ENCODE assay signal across 8 cellular contexts in genomic region chr5:131264453-131265200, GRCh38. TPM values are rescaled to one million over a fixed set of nuclear protein-coding genes. Genes with fewer than 3 reads are reported as not detected.
A peak's percentile ranks its signal among the peaks of the same experiment; 100 is the strongest.
DNase-seq lines count a peak whose midpoint lies in the region; ATAC-seq, FAIRE-seq and TF ChIP-seq lines count a peak whose summit lies in the region.

No MANE protein-coding gene starts in this region.

- H3K9ac ChIP-seq in ES-I3 (ENCODE audit: low read depth, low read length) (peak overlapping the region; percentile 100), astrocyte (ENCODE audit: low read length) (peak overlapping the region; percentile 96)

- H3K79me2 ChIP-seq in astrocyte (ENCODE audit: insufficient read depth, low read length), result peaks cover 54% of the 10 kb centered on the region

- peak overlapping the region; percentile 88 for H3K4me2 ChIP-seq in astrocyte (ENCODE audit: low read length)

- H3K27me3 ChIP-seq in astrocyte (ENCODE audit: insufficient read depth, low read length) (no peaks in the 10 kb centered on the region), sigmoid colon (no peaks in the 10 kb centered on the region)

- H2AFZ ChIP-seq in astrocyte (ENCODE audit: low read depth, low read length), result peak overlapping the region; percentile 96

- peaks cover 7% of the 10 kb centered on the region for H3K4me1 Mint-ChIP-seq in astrocyte (ENCODE audit: low read depth, unreplicated experiment)

- WGBS in sigmoid colon, 2 donors, result 1 to 2% methylated on average over 37 of the region's 37 CpGs

- intact Hi-C loops in sigmoid colon (cut with DNase I), result loop anchor here (2.0 to 10.0 kb wide), 4 partner anchors 94 to 533 kb away; partner anchors contain the start of genes FNIP1, LYRM7 and RAPGEF6

- no peaks in the 10 kb centered on the region for H3K4me1 ChIP-seq in ES-I3 (ENCODE audit: insufficient read depth, low read length)
- H3K4me1 ChIP-seq in astrocyte (ENCODE audit: insufficient read depth, low read length), result peaks cover 8% of the 10 kb centered on the region
- H3K4me1 ChIP-seq in sigmoid colon, result peaks cover 0 to 29% (median 15%) of the 10 kb centered on the region in 4 donors

- peak overlapping the region; percentile 71 for H3K27ac Mint-ChIP-seq in astrocyte (ENCODE audit: unreplicated experiment)

- no peak for TF ChIP-seq EP300 in sigmoid colon (IDR thresholded peaks at IDR 0.05)

- no peaks in the 10 kb centered on the region for H3K36me3 ChIP-seq in ES-I3 (ENCODE audit: insufficient read depth, low read length)
- no peaks in the 10 kb centered on the region for H3K36me3 ChIP-seq in astrocyte (ENCODE audit: insufficient read depth, low read length)
- no peaks in the 10 kb centered on the region for H3K36me3 ChIP-seq in sigmoid colon

- no peaks in the 10 kb centered on the region for H3K9me3 ChIP-seq in ES-I3 (ENCODE audit: control insufficient read depth, insufficient read depth, low read length)
- H3K9me3 ChIP-seq in astrocyte (ENCODE audit: insufficient read depth, low read depth, low read length), result no peaks in the 10 kb centered on the region
- H3K9me3 ChIP-seq in sigmoid colon, result no peaks in the 10 kb centered on the region

- no peaks in the 10 kb centered on the region for H3K9me3 Mint-ChIP-seq in astrocyte (ENCODE audit: unreplicated experiment)

- DNase-seq in RKO (ENCODE audit: low spot score), result peak; percentile 67
- no peak for DNase-seq in astrocyte (ENCODE audit: low read depth)
- peak; percentile 63 for DNase-seq in sigmoid colon
- DNase-seq in effector CD4-positive, alpha-beta T cell, result no peak
- DNase-seq in GOT3 (lab: John Stamatoyannopoulos, UW), result no peak

- no peak for FAIRE-seq in astrocyte (lab: Jason Lieb, UNC)

- TF ChIP-seq POLR2A in sigmoid colon (IDR thresholded peaks at IDR 0.05), result no peak

- H3K27ac ChIP-seq in astrocyte (ENCODE audit: low read depth, low read length), result peak overlapping the region; percentile 90
- peak overlapping the region; percentile 84 to 92 (median 89) for H3K27ac ChIP-seq in sigmoid colon

- no peak for TF ChIP-seq CTCF in astrocyte (IDR thresholded peaks at IDR 0.05; ENCODE audit: insufficient read depth, low read depth, low read length)
- no peak for TF ChIP-seq CTCF in sigmoid colon (IDR thresholded peaks at IDR 0.05)

- peak; percentile 2 for ATAC-seq in HG02610 (IDR thresholded peaks at IDR 0.05; ENCODE audit: unreplicated experiment)

- H3K36me3 Mint-ChIP-seq in astrocyte (ENCODE audit: low read depth, unreplicated experiment), result no peaks in the 10 kb centered on the region

- peak overlapping the region; percentile 96 for H3K4me3 Mint-ChIP-seq in astrocyte (ENCODE audit: unreplicated experiment)

- H3K27me3 Mint-ChIP-seq in astrocyte (ENCODE audit: low read depth, unreplicated experiment), result no peaks in the 10 kb centered on the region

- H3K4me3 ChIP-seq in astrocyte (ENCODE audit: insufficient read depth, low read depth, low read length) (peak overlapping the region; percentile 91), iPS-11a (ENCODE audit: low read depth, low read length) (peak overlapping the region; percentile 71), sigmoid colon (peak overlapping the region; percentile 72 to 98 (median 85))

- H4K20me1 ChIP-seq in astrocyte (ENCODE audit: insufficient read depth, low read length), result peaks cover 12% of the 10 kb centered on the region

RNA-seq across cellular contexts. Expression of gene CDC42SE2, which starts 0.8 kb away (rescaled TPM):
- 18.5 and 24.1 TPM in 2 replicates for total RNA-seq in astrocyte
- total RNA-seq in sigmoid colon, result 10 to 100 TPM; 24.1 to 33.2 (median 28.6) TPM
- polyA plus RNA-seq in sigmoid colon, result 100 to 1,000 TPM in 1 of 3 donors, 10 to 100 TPM in 2; 67.1 to 109 (median 74.5) TPM

Comparison
In these comparisons a context has a peak if more than half of its experiments do, and no peak if none do; other contexts are left out.
1. DNase-seq: peak in RKO (single experiment) and sigmoid colon (single experiment); none in astrocyte (single experiment), effector CD4-positive, alpha-beta T cell (single experiment) and GOT3 (single experiment).
2. Peak in every context shown above with its lines, with median percentiles within 50 percentile points of each other: H3K4me3 ChIP-seq.